1 cellular context compared by ENCODE assay signal in genomic region chr5:56817306-56817986, GRCh38.
TF ChIP-seq lines count a peak whose summit lies in the region.

No MANE protein-coding gene starts in this region.

TF ChIP-seq in GM23338, 12 proteins besides CTCF, POLR2A, EP300 and RAD21 (continued from another document):
- TF ChIP-seq, protein P1, sequence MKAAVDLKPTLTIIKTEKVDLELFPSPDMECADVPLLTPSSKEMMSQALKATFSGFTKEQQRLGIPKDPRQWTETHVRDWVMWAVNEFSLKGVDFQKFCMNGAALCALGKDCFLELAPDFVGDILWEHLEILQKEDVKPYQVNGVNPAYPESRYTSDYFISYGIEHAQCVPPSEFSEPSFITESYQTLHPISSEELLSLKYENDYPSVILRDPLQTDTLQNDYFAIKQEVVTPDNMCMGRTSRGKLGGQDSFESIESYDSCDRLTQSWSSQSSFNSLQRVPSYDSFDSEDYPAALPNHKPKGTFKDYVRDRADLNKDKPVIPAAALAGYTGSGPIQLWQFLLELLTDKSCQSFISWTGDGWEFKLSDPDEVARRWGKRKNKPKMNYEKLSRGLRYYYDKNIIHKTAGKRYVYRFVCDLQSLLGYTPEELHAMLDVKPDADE (IDR thresholded peaks at IDR 0.05): no peak
- TF ChIP-seq ZNF114 (CRISPR knock-in tag; IDR thresholded peaks at IDR 0.05) (no peak), ZNF331 (CRISPR knock-in tag; IDR thresholded peaks at IDR 0.05; ENCODE audit: low read depth) (no peak), EZH2 (IDR thresholded peaks at IDR 0.05; ENCODE audit: low read depth, unreplicated experiment) (no peak)
- TF ChIP-seq, protein P2, sequence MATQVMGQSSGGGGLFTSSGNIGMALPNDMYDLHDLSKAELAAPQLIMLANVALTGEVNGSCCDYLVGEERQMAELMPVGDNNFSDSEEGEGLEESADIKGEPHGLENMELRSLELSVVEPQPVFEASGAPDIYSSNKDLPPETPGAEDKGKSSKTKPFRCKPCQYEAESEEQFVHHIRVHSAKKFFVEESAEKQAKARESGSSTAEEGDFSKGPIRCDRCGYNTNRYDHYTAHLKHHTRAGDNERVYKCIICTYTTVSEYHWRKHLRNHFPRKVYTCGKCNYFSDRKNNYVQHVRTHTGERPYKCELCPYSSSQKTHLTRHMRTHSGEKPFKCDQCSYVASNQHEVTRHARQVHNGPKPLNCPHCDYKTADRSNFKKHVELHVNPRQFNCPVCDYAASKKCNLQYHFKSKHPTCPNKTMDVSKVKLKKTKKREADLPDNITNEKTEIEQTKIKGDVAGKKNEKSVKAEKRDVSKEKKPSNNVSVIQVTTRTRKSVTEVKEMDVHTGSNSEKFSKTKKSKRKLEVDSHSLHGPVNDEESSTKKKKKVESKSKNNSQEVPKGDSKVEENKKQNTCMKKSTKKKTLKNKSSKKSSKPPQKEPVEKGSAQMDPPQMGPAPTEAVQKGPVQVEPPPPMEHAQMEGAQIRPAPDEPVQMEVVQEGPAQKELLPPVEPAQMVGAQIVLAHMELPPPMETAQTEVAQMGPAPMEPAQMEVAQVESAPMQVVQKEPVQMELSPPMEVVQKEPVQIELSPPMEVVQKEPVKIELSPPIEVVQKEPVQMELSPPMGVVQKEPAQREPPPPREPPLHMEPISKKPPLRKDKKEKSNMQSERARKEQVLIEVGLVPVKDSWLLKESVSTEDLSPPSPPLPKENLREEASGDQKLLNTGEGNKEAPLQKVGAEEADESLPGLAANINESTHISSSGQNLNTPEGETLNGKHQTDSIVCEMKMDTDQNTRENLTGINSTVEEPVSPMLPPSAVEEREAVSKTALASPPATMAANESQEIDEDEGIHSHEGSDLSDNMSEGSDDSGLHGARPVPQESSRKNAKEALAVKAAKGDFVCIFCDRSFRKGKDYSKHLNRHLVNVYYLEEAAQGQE (IDR thresholded peaks at IDR 0.05; ENCODE audit: unreplicated experiment): no peak
